1 cellular context compared by ENCODE assay signal in the genomic region with DNA sequence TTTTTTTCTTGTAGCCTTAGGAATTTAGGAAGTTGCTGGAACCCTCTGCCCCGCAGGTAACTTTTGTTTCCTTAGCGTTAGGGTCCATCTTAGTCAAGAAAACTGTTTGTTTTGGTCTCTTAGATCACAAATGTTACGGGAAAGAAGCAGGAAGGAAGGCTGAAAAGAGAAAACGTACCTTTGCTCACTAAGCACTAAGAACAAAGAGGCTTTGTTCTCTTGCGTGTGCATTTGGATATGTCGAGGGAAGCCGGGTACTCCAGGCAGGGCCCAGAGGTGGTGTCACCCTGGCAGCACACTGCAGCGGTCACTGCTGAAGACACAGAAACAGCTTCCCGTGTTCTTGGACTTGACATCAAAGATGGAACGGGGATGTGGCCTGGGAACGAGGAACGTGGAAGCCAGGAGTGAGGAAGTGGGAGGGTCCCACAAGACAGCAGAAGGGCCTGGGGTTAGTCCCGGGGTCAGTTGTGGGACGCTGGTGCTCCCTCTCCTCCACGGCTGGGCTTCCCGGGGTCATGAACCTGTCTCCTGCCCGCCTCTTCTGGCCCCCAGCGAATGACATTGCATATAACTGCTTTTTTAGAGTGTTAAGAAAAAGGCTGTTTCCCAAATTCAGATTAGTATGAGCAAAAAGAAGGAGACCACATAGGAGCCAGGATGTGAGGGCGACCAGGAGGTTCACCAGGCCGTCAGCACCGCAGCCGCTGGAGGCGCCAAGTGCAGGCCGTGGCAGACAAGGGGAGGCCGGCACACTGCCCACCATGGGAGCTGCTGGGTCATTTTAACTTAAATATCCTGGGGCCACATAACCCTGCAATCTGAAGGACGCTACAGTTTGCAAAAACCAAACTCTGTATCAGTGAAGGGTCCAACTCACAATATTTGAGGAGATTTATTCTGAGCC.
TF ChIP-seq lines count a peak whose summit lies in the region.

No MANE protein-coding gene starts in this region.

TF ChIP-seq in HepG2, 621 proteins besides CTCF, POLR2A, EP300 and RAD21 (continued from another document and continues in another):
- TF ChIP-seq, protein P1, sequence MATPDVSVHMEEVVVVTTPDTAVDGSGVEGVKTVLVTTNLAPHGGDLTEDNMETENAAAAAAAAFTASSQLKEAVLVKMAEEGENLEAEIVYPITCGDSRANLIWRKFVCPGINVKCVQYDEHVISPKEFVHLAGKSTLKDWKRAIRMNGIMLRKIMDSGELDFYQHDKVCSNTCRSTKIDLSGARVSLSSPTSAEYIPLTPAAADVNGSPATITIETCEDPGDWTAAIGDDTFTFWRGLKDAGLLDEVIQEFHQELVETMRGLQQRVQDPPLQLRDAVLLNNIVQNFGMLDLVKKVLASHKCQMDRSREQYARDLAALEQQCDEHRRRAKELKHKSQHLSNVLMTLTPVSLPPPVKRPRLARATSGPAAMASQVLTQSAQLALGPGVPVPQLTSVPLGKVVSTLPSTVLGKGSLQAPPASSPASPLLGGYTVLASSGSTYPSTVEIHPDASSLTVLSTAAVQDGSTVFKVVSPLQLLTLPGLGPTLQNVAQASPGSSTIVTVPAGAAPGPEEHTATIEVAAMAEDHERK (CRISPR knock-in tag; IDR thresholded peaks at IDR 0.05; ENCODE audit: low read depth) = no peak
- TF ChIP-seq, protein P2, sequence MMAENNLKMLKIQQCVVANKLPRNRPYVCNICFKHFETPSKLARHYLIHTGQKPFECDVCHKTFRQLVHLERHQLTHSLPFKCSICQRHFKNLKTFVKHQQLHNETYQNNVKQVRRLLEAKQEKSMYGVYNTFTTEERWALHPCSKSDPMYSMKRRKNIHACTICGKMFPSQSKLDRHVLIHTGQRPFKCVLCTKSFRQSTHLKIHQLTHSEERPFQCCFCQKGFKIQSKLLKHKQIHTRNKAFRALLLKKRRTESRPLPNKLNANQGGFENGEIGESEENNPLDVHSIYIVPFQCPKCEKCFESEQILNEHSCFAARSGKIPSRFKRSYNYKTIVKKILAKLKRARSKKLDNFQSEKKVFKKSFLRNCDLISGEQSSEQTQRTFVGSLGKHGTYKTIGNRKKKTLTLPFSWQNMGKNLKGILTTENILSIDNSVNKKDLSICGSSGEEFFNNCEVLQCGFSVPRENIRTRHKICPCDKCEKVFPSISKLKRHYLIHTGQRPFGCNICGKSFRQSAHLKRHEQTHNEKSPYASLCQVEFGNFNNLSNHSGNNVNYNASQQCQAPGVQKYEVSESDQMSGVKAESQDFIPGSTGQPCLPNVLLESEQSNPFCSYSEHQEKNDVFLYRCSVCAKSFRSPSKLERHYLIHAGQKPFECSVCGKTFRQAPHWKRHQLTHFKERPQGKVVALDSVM (CRISPR knock-in tag; IDR thresholded peaks at IDR 0.05) = no peak
- TF ChIP-seq, protein P3, sequence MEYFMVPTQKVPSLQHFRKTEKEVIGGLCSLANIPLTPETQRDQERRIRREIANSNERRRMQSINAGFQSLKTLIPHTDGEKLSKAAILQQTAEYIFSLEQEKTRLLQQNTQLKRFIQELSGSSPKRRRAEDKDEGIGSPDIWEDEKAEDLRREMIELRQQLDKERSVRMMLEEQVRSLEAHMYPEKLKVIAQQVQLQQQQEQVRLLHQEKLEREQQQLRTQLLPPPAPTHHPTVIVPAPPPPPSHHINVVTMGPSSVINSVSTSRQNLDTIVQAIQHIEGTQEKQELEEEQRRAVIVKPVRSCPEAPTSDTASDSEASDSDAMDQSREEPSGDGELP (IDR thresholded peaks at IDR 0.05; ENCODE audit: borderline replicate concordance, low read depth) = no peak; the same call in 1 of the 2 replicates
- TF ChIP-seq, protein P4, sequence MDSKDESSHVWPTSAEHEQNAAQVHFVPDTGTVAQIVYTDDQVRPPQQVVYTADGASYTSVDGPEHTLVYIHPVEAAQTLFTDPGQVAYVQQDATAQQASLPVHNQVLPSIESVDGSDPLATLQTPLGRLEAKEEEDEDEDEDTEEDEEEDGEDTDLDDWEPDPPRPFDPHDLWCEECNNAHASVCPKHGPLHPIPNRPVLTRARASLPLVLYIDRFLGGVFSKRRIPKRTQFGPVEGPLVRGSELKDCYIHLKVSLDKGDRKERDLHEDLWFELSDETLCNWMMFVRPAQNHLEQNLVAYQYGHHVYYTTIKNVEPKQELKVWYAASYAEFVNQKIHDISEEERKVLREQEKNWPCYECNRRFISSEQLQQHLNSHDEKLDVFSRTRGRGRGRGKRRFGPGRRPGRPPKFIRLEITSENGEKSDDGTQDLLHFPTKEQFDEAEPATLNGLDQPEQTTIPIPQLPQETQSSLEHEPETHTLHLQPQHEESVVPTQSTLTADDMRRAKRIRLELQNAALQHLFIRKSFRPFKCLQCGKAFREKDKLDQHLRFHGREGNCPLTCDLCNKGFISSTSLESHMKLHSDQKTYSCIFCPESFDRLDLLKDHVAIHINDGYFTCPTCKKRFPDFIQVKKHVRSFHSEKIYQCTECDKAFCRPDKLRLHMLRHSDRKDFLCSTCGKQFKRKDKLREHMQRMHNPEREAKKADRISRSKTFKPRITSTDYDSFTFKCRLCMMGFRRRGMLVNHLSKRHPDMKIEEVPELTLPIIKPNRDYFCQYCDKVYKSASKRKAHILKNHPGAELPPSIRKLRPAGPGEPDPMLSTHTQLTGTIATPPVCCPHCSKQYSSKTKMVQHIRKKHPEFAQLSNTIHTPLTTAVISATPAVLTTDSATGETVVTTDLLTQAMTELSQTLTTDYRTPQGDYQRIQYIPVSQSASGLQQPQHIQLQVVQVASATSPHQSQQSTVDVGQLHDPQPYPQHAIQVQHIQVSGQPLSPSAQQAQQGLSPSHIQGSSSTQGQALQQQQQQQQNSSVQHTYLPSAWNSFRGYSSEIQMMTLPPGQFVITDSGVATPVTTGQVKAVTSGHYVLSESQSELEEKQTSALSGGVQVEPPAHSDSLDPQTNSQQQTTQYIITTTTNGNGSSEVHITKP (CRISPR knock-in tag; IDR thresholded peaks at IDR 0.05; ENCODE audit: low read depth) = peak; percentile 43; the same call in 1 of the 2 replicates
- TF ChIP-seq, protein P5, sequence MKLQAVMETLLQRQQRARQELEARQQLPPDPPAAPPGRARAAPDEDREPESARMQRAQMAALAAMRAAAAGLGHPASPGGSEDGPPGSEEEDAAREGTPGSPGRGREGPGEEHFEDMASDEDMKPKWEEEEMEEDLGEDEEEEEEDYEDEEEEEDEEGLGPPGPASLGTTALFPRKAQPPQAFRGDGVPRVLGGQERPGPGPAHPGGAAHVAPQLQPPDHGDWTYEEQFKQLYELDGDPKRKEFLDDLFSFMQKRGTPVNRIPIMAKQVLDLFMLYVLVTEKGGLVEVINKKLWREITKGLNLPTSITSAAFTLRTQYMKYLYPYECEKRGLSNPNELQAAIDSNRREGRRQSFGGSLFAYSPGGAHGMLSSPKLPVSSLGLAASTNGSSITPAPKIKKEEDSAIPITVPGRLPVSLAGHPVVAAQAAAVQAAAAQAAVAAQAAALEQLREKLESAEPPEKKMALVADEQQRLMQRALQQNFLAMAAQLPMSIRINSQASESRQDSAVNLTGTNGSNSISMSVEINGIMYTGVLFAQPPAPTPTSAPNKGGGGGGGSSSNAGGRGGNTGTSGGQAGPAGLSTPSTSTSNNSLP (IDR thresholded peaks at IDR 0.05; ENCODE audit: low read depth, low read length) = no peak
- TF ChIP-seq ZNF121 (CRISPR knock-in tag; IDR thresholded peaks at IDR 0.05) = no peak
- TF ChIP-seq MEIS1 (CRISPR knock-in tag; IDR thresholded peaks at IDR 0.05; ENCODE audit: borderline replicate concordance) = no peak
- TF ChIP-seq ZNF713 (CRISPR knock-in tag; IDR thresholded peaks at IDR 0.05) = no peak
- TF ChIP-seq MED8 (CRISPR knock-in tag; IDR thresholded peaks at IDR 0.05; ENCODE audit: insufficient replicate concordance) = no peak
- 0 out of 2 replicates have a peak, but pooled peaks have one; percentile 17 for TF ChIP-seq ZMAT3 (CRISPR knock-in tag; conservative IDR thresholded peaks at IDR 0.05)
- TF ChIP-seq ZNF44 (CRISPR knock-in tag; IDR thresholded peaks at IDR 0.05) = no peak; the same call in 1 of the 2 replicates
- TF ChIP-seq GTF3A (CRISPR knock-in tag; conservative IDR thresholded peaks at IDR 0.05) = no peak
- TF ChIP-seq ZNF225 (CRISPR knock-in tag; IDR thresholded peaks at IDR 0.05) = no peak
- no peak for TF ChIP-seq ZFAT (CRISPR knock-in tag; conservative IDR thresholded peaks at IDR 0.05)
- TF ChIP-seq ZNF20 (CRISPR knock-in tag; IDR thresholded peaks at IDR 0.05) = no peak
- TF ChIP-seq, protein P6, sequence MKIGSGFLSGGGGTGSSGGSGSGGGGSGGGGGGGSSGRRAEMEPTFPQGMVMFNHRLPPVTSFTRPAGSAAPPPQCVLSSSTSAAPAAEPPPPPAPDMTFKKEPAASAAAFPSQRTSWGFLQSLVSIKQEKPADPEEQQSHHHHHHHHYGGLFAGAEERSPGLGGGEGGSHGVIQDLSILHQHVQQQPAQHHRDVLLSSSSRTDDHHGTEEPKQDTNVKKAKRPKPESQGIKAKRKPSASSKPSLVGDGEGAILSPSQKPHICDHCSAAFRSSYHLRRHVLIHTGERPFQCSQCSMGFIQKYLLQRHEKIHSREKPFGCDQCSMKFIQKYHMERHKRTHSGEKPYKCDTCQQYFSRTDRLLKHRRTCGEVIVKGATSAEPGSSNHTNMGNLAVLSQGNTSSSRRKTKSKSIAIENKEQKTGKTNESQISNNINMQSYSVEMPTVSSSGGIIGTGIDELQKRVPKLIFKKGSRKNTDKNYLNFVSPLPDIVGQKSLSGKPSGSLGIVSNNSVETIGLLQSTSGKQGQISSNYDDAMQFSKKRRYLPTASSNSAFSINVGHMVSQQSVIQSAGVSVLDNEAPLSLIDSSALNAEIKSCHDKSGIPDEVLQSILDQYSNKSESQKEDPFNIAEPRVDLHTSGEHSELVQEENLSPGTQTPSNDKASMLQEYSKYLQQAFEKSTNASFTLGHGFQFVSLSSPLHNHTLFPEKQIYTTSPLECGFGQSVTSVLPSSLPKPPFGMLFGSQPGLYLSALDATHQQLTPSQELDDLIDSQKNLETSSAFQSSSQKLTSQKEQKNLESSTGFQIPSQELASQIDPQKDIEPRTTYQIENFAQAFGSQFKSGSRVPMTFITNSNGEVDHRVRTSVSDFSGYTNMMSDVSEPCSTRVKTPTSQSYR (CRISPR knock-in tag; IDR thresholded peaks at IDR 0.05; ENCODE audit: borderline replicate concordance) = no peak
- no peak for TF ChIP-seq ZNF644 (CRISPR knock-in tag; IDR thresholded peaks at IDR 0.05; ENCODE audit: low read depth)
- TF ChIP-seq, protein P7, sequence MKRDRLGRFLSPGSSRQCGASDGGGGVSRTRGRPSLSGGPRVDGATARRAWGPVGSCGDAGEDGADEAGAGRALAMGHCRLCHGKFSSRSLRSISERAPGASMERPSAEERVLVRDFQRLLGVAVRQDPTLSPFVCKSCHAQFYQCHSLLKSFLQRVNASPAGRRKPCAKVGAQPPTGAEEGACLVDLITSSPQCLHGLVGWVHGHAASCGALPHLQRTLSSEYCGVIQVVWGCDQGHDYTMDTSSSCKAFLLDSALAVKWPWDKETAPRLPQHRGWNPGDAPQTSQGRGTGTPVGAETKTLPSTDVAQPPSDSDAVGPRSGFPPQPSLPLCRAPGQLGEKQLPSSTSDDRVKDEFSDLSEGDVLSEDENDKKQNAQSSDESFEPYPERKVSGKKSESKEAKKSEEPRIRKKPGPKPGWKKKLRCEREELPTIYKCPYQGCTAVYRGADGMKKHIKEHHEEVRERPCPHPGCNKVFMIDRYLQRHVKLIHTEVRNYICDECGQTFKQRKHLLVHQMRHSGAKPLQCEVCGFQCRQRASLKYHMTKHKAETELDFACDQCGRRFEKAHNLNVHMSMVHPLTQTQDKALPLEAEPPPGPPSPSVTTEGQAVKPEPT (CRISPR knock-in tag; IDR thresholded peaks at IDR 0.05; ENCODE audit: low read depth) = no peak
- TF ChIP-seq ATF7 (IDR thresholded peaks at IDR 0.05) = no peak
- no peak for TF ChIP-seq ATF7 (CRISPR knock-in tag; IDR thresholded peaks at IDR 0.05)
- TF ChIP-seq, protein P8, sequence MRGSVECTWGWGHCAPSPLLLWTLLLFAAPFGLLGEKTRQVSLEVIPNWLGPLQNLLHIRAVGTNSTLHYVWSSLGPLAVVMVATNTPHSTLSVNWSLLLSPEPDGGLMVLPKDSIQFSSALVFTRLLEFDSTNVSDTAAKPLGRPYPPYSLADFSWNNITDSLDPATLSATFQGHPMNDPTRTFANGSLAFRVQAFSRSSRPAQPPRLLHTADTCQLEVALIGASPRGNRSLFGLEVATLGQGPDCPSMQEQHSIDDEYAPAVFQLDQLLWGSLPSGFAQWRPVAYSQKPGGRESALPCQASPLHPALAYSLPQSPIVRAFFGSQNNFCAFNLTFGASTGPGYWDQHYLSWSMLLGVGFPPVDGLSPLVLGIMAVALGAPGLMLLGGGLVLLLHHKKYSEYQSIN (CRISPR knock-in tag; IDR thresholded peaks at IDR 0.05; ENCODE audit: borderline replicate concordance) = no peak
- TF ChIP-seq HNRNPH1 (optimal IDR thresholded peaks at IDR 0.05; ENCODE audit: low read depth, low read length) = no peak
- TF ChIP-seq ZSCAN9 (CRISPR knock-in tag; IDR thresholded peaks at IDR 0.05; ENCODE audit: borderline replicate concordance) = peak; percentile 72; the same call in 1 of the 2 replicates
- no peak for TF ChIP-seq TSC22D2 (CRISPR knock-in tag; IDR thresholded peaks at IDR 0.05; ENCODE audit: borderline replicate concordance)
- TF ChIP-seq IRX3 (CRISPR knock-in tag; IDR thresholded peaks at IDR 0.05; ENCODE audit: borderline replicate concordance, low read depth) = no peak
- no peak; the same call in 1 of the 2 replicates for TF ChIP-seq ZNF772 (CRISPR knock-in tag; IDR thresholded peaks at IDR 0.05)
- TF ChIP-seq CENPX (CRISPR knock-in tag; IDR thresholded peaks at IDR 0.05) = no peak
- TF ChIP-seq, protein P9, sequence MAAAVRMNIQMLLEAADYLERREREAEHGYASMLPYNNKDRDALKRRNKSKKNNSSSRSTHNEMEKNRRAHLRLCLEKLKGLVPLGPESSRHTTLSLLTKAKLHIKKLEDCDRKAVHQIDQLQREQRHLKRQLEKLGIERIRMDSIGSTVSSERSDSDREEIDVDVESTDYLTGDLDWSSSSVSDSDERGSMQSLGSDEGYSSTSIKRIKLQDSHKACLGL (CRISPR knock-in tag; IDR thresholded peaks at IDR 0.05) = no peak
- no peak for TF ChIP-seq AGO1 (IDR thresholded peaks at IDR 0.05; ENCODE audit: low read depth, low read length, poor library complexity, severe bottlenecking)
- TF ChIP-seq NFKBIZ (CRISPR knock-in tag; IDR thresholded peaks at IDR 0.05) = peak; percentile 77; the same call in 1 of the 2 replicates
- no peak; the same call in 1 of the 2 replicates for TF ChIP-seq NCOR1 (IDR thresholded peaks at IDR 0.05; ENCODE audit: borderline replicate concordance, low read length)
- TF ChIP-seq RBAK (CRISPR knock-in tag; IDR thresholded peaks at IDR 0.05) = no peak
- TF ChIP-seq ZFP41 (CRISPR knock-in tag; IDR thresholded peaks at IDR 0.05; ENCODE audit: borderline replicate concordance) = no peak
